Comparison of ENCODE assay signal across 11 cellular contexts in the genomic region with DNA sequence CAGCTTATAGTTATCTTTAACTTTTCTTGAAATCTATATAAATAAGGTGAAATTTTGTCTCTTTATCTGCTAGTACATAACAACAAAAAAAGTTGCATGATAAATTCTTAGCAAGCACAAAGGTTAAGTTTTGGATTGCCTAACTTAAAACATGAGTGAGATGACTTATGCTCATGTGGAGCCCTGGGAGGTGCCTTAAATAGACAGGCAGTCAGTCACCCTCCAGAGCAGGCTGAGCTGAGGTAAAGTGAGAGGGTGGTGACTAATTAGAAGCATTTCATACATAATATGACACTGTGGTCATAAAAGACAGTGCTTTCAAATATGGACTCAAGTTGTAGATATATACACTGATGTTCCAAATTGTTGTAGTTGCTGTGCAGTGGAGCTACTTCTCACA. TPM values are rescaled to one million over a fixed set of nuclear protein-coding genes. Genes with fewer than 3 reads are reported as not detected.
DNase-seq lines count a peak whose midpoint lies in the region; ATAC-seq and TF ChIP-seq lines count a peak whose summit lies in the region.
"Had no signal": no experiment of that assay in that cellular context is flagged by ENCODE, and none has a peak within 500 bp of the region (broad histone marks: within the 10 kb centered on the region; RNA-seq: fewer than 3 reads in every experiment).

No MANE protein-coding gene starts in this region.

- H3K36me3 ChIP-seq in Loucy (ENCODE audit: insufficient read depth, low read length), result no peaks in the 10 kb centered on the region
- H3K36me3 ChIP-seq in suprapubic skin, result no peaks in the 10 kb centered on the region
- H3K36me3 ChIP-seq: Peyer's patch had no signal

- H3K4me2 ChIP-seq in Loucy (ENCODE audit: low read depth, low read length, poor library complexity, severe bottlenecking), result peak overlapping the region; percentile 13

- no peak for TF ChIP-seq CTCF in Loucy (conservative IDR thresholded peaks at IDR 0.05; ENCODE audit: low read length)
- TF ChIP-seq CTCF in omental fat pad (IDR thresholded peaks at IDR 0.05), result no peak
- no peak for TF ChIP-seq CTCF in suprapubic skin (IDR thresholded peaks at IDR 0.05)

- H3K27me3 ChIP-seq in Loucy (ENCODE audit: insufficient read depth, low read length, poor library complexity, severe bottlenecking) (no peaks in the 10 kb centered on the region), suprapubic skin (no peaks in the 10 kb centered on the region)
- H3K27me3 ChIP-seq: Peyer's patch had no signal

- no peak overlapping the region for H3K9ac ChIP-seq in Loucy (ENCODE audit: low read depth, low read length, poor library complexity, severe bottlenecking)

- DNase-seq in GM03348 (ENCODE audit: low spot score) (peak; percentile 52), cerebellar cortex (ENCODE audit: low spot score) (peak; percentile 72), omental fat pad (ENCODE audit: low spot score) (no peak), suprapubic skin (ENCODE audit: low spot score in 2 of 2) (no peak), left lobe of liver (ENCODE audit: low spot score) (no peak), NCI-H2081 (lab: John Stamatoyannopoulos, UW) (no peak)
- DNase-seq: amygdala, MV-4-11, Peyer's patch had no signal

- H3K9me3 ChIP-seq in Loucy (ENCODE audit: insufficient read depth, low read depth, low read length), result no peaks in the 10 kb centered on the region
- H3K9me3 ChIP-seq in suprapubic skin, result no peaks in the 10 kb centered on the region
- H3K9me3 ChIP-seq: Peyer's patch had no signal

- H3K4me3 ChIP-seq in Loucy (ENCODE audit: low read length, poor library complexity, severe bottlenecking) (no peak overlapping the region), suprapubic skin (no peak overlapping the region)
- H3K4me3 ChIP-seq: Peyer's patch had no signal

- no peak overlapping the region for H3K27ac ChIP-seq in suprapubic skin
- H3K27ac ChIP-seq: Peyer's patch had no signal

- ATAC-seq in omental fat pad (ENCODE audit: low FRiP score) (peak; percentile 88), left lobe of liver (no peak), HG03039 (IDR thresholded peaks at IDR 0.05; ENCODE audit: unreplicated experiment) (no peak)

- H3K4me1 ChIP-seq in Loucy (ENCODE audit: insufficient read depth, low read length, poor library complexity, severe bottlenecking) (peaks cover 10% of the 10 kb centered on the region), suprapubic skin (no peaks in the 10 kb centered on the region)
- H3K4me1 ChIP-seq: Peyer's patch had no signal

- no peak for TF ChIP-seq POLR2A in suprapubic skin (IDR thresholded peaks at IDR 0.05)

- H3F3A ChIP-seq in Loucy (ENCODE audit: low read depth), result no peaks in the 10 kb centered on the region

- no peaks in the 10 kb centered on the region for H3K9me2 ChIP-seq in Loucy (replicated peaks; ENCODE audit: low read depth, low read length)

- TF ChIP-seq EP300 in suprapubic skin (IDR thresholded peaks at IDR 0.05), result no peak

- H2AFZ ChIP-seq in Loucy (ENCODE audit: low read length), result peak overlapping the region; percentile 74; the same call in 1 of the 2 replicates

- no peaks in the 10 kb centered on the region for H3K79me2 ChIP-seq in Loucy (ENCODE audit: insufficient read depth, low read length)

- H4K20me1 ChIP-seq in Loucy (ENCODE audit: insufficient read depth, low read length, poor library complexity, severe bottlenecking), result no peaks in the 10 kb centered on the region

RNA-seq across cellular contexts. Expression of gene MME, which starts 14.6 kb away (rescaled TPM):
- 100 to 1,000 TPM in 3 of 4 donors, 10 to 100 TPM in 1; 33.1 to 174 (median 108) TPM for total RNA-seq in omental fat pad
- total RNA-seq in suprapubic skin, result 1 to 10 TPM; 1.9 to 8.2 (median 6.4) TPM
- 66.3 TPM for total RNA-seq in left lobe of liver

Comparison
In these comparisons a context has a peak if more than half of its experiments do, and no peak if none do; other contexts are left out.
1. DNase-seq: peak in GM03348 (single experiment) and cerebellar cortex (single experiment); none in omental fat pad (single experiment), suprapubic skin (0 of 2), left lobe of liver (single experiment) and NCI-H2081 (0 of 2).